ENCODE assay signal across 11 cellular contexts in the genomic region with DNA sequence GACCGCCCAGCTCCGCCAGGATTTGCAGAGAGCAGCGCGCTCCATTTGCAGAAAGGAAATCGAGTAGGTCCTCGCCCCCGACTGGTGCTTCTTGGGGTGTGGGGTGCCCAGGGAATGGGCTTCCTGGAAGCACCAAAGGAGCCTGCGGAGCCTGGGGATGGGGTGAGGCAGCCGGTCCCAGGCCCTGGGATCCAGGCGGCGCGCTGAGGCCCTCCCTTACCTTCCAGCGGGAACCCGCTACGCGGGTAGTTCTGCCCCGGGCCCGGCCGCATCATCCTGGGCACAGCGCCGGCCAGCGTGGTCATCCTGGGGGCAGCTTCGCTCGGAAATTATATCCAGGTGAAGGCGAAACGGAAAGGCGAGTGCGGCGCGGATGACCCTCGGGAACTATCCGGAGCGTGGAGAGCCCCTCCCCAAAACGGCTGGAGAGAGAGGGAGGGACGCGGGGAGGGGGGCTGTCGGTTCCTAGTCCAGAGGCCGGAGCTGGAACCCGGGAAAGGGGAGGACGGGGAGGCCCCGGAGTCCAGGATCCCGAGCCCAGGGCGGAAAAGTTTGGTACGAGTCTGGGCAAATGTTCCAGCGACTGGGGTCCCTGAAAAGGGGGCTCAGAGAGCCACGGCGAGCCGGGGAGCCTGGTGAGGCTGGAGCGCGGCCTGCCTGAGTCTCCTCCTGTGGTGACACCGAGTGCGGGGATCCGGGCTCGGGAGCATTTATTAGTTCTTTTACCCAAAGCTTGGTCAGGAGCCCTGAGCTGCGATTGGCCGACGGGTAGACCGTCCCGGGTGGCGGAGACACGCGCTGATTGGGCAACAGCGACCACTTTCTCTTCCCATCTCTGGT. TPM values are rescaled to one million over a fixed set of nuclear protein-coding genes. Genes with fewer than 3 reads are reported as not detected.
DNase-seq lines count a peak whose midpoint lies in the region; ATAC-seq and TF ChIP-seq lines count a peak whose summit lies in the region.
"Had no signal": no experiment of that assay in that cellular context is flagged by ENCODE, and none has a peak within 500 bp of the region (broad histone marks: within the 10 kb centered on the region; RNA-seq: fewer than 3 reads in every experiment).

TSS of gene PAX3 (minus strand) at position 688 of the 840 bp plus-strand sequence. CDS start at position 305, 383 bp downstream.

- no peaks in the 10 kb centered on the region for H3K79me2 ChIP-seq in hepatocyte

- ATAC-seq in T-helper 17 cell, result no peak
- ATAC-seq in HG02642 (IDR thresholded peaks at IDR 0.05; ENCODE audit: poor library complexity, unreplicated experiment), result no peak
- no peak for ATAC-seq in HG03045 (IDR thresholded peaks at IDR 0.05; ENCODE audit: unreplicated experiment)
- ATAC-seq: A549, left lung had no signal

- no peak within 1 kb of the TSS for H3K4me3 ChIP-seq in hepatocyte
- H3K4me3 ChIP-seq in skin epidermis, result peak within 1 kb of the TSS in 6 of 7 experiments; percentile 5 to 37 (median 20)
- H3K4me3 ChIP-seq: A549 had no signal

- no peaks in the 10 kb centered on the region for H3K36me3 ChIP-seq in hepatocyte (replicated peaks; ENCODE audit: insufficient read depth, low read depth)
- H3K36me3 ChIP-seq: left lung had no signal

- no peaks in the 10 kb centered on the region for H3K9me3 ChIP-seq in T-helper 17 cell (ENCODE audit: control insufficient read depth, low read length, poor library complexity, severe bottlenecking)
- no peaks in the 10 kb centered on the region for H3K9me3 ChIP-seq in hepatocyte (ENCODE audit: low read depth)
- H3K9me3 ChIP-seq: A549, left lung had no signal

- 2% methylated on average over 54 of the region's 63 CpGs for WGBS in hepatocyte (ENCODE audit: low lambda C conversion rate, missing lambda C conversion rate)

- no peak within 1 kb of the TSS for H2AFZ ChIP-seq in hepatocyte

- H3K27ac ChIP-seq in hepatocyte (no peak within 1 kb of the TSS), skin epidermis (peak within 1 kb of the TSS in 12 of 21 experiments; percentile 24 to 84 (median 54))
- H3K27ac ChIP-seq: A549, left lung had no signal

- no peak for TF ChIP-seq CTCF in hepatocyte (IDR thresholded peaks at IDR 0.05; ENCODE audit: poor library complexity)

- H3K27me3 ChIP-seq in hepatocyte, result peaks cover 99% of the 10 kb centered on the region

- peak within 1 kb of the TSS; percentile 65 for H3K4me2 ChIP-seq in hepatocyte
- H3K4me2 ChIP-seq: A549 had no signal

- DNase-seq in NCI-H524 (lab: John Stamatoyannopoulos, UW), result peak; percentile 23 to 75
- DNase-seq in NCI-H524 treated with DMSO at 0.1 percent for 48 hours (lab: John Stamatoyannopoulos, UW), result no peak
- DNase-seq in T-helper 17 cell, result no peak
- DNase-seq in hepatocyte (ENCODE audit: low spot score), result no peak
- DNase-seq in NAMALWA (ENCODE audit: low spot score), result no peak

- peaks cover 8% of the 10 kb centered on the region for H3K36me3 Mint-ChIP-seq in T-helper 17 cell (ENCODE audit: low read depth)
- H3K36me3 Mint-ChIP-seq: activated naive CD8-positive, alpha-beta T cell had no signal

- peaks cover 26% of the 10 kb centered on the region for H3K4me1 Mint-ChIP-seq in T-helper 17 cell

- H3K27me3 Mint-ChIP-seq in T-helper 17 cell, result peaks cover 88% of the 10 kb centered on the region

- no peak within 1 kb of the TSS for H3K27ac Mint-ChIP-seq in T-helper 17 cell
- H3K27ac Mint-ChIP-seq: activated naive CD8-positive, alpha-beta T cell had no signal

- peaks cover 6% of the 10 kb centered on the region for H3K4me1 ChIP-seq in hepatocyte (ENCODE audit: insufficient read depth)

- no peaks in the 10 kb centered on the region for H4K20me1 ChIP-seq in hepatocyte (ENCODE audit: insufficient read depth, poor library complexity, severe bottlenecking)

- H3K4me3 Mint-ChIP-seq in T-helper 17 cell, result peak within 1 kb of the TSS; percentile 1
- H3K4me3 Mint-ChIP-seq: activated naive CD8-positive, alpha-beta T cell had no signal

- no peaks in the 10 kb centered on the region for H3K9me2 ChIP-seq in hepatocyte (replicated peaks; ENCODE audit: insufficient read depth)

RNA-seq across cellular contexts. Expression of gene PAX3, which starts in this region (rescaled TPM):
- total RNA-seq in T-helper 17 cell (not detected), hepatocyte (not detected in 2 replicates)
- polyA plus RNA-seq in hepatocyte, result not detected in 2 replicates
- total RNA-seq: left lung had no signal
- polyA plus RNA-seq: A549 had no signal

Comparison
In these comparisons a context has a peak if more than half of its experiments do, and no peak if none do; other contexts are left out.
1. DNase-seq: peak in NCI-H524 (2 of 2); none in NCI-H524 treated with DMSO at 0.1 percent for 48 hours (single experiment), T-helper 17 cell (0 of 3), hepatocyte (single experiment) and NAMALWA (single experiment).